Comparison of ENCODE assay signal across 13 cellular contexts in the genomic region with DNA sequence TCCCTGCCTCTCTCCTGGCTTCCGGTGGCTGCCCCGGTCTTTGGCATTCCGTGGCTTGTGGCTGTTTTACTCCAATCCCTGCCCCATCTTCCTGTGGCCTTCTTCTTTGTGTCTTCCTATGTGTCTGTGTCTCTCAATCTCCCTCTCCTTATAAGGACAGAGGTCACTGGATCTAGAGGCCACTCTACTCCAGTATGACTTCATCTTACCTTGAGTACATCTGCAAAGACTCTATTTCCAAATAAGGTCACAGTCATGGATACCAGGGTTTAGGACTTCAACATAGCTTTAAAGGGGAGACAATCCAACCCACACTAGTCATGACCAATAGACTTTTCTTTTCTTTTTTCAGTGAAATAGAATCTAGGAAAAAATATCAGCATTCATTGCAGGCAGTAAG.
DNase-seq lines count a peak whose midpoint lies in the region; ATAC-seq, FAIRE-seq and TF ChIP-seq lines count a peak whose summit lies in the region.
"Had no signal": no experiment of that assay in that cellular context is flagged by ENCODE, and none has a peak within 500 bp of the region (broad histone marks: within the 10 kb centered on the region; RNA-seq: fewer than 3 reads in every experiment).

No MANE protein-coding gene starts in this region.

- TF ChIP-seq CTCF in HFFc6 (IDR thresholded peaks at IDR 0.05) (no peak), WTC11 (IDR thresholded peaks at IDR 0.05) (no peak)

- no peaks in the 10 kb centered on the region for H3K9me3 Mint-ChIP-seq in HFFc6
- H3K9me3 Mint-ChIP-seq in WTC11: no peaks in the 10 kb centered on the region

- H3K27ac Mint-ChIP-seq in HFFc6: no peak overlapping the region
- 0 out of 2 replicates have a peak overlapping the region, but pooled peaks have one; percentile 58 for H3K27ac Mint-ChIP-seq in WTC11

- H3K4me3 Mint-ChIP-seq in HFFc6: no peak overlapping the region
- no peak overlapping the region for H3K4me3 Mint-ChIP-seq in WTC11

- POLR2A ChIA-PET in WTC11 (lab: Charles Lee): no interaction called here

- H3K4me1 Mint-ChIP-seq in HFFc6 (ENCODE audit: low read depth): peaks cover 10% of the 10 kb centered on the region
- H3K4me1 Mint-ChIP-seq in WTC11: peaks cover 30% of the 10 kb centered on the region

- CTCF ChIA-PET in WTC11 (lab: Charles Lee): no interaction called here

- ATAC-seq in WTC11: no peak
- ATAC-seq in HG02763 (IDR thresholded peaks at IDR 0.05; ENCODE audit: unreplicated experiment): no peak
- ATAC-seq in HG03439 (IDR thresholded peaks at IDR 0.05; ENCODE audit: unreplicated experiment): no peak
- ATAC-seq: HCT116 had no signal

- H3K27me3 Mint-ChIP-seq in HFFc6 (ENCODE audit: insufficient read depth) (peaks cover 5% of the 10 kb centered on the region), WTC11 (ENCODE audit: low read depth) (no peaks in the 10 kb centered on the region)

- no peak for FAIRE-seq in HTR-8/SVneo (lab: Jason Lieb, UNC)

- DNase-seq in HFFc6: peak; percentile 5
- DNase-seq in WTC11 (ENCODE audit: low spot score): no peak
- peak; percentile 7 for DNase-seq in glomerular visceral epithelial cell (ENCODE audit: extremely low spot score)
- peak; percentile 39 for DNase-seq in renal cortical epithelial cell (ENCODE audit: low read depth)
- no peak for DNase-seq in HTR-8/SVneo (ENCODE audit: insufficient read length, low spot score)
- DNase-seq: C1 segment of cervical spinal cord, NCI-H1417, NCI-H1930, NCI-H524, SW 1271 had no signal

- H3K36me3 Mint-ChIP-seq in HFFc6 (ENCODE audit: low read depth) (no peaks in the 10 kb centered on the region), WTC11 (peaks cover 3% of the 10 kb centered on the region; the same call in 1 of the 2 replicates)

TF ChIP-seq in WTC11, 78 proteins besides CTCF, POLR2A, EP300 and RAD21:
- TF ChIP-seq ZNF138 (CRISPR knock-in tag; conservative IDR thresholded peaks at IDR 0.05): no peak
- TF ChIP-seq ZBTB21 (CRISPR knock-in tag; IDR thresholded peaks at IDR 0.05; ENCODE audit: borderline replicate concordance): no peak
- no peak for TF ChIP-seq TEAD4 (CRISPR knock-in tag; IDR thresholded peaks at IDR 0.05)
- no peak for TF ChIP-seq KAT7 (CRISPR knock-in tag; IDR thresholded peaks at IDR 0.05; ENCODE audit: borderline replicate concordance)
- TF ChIP-seq, protein P1, sequence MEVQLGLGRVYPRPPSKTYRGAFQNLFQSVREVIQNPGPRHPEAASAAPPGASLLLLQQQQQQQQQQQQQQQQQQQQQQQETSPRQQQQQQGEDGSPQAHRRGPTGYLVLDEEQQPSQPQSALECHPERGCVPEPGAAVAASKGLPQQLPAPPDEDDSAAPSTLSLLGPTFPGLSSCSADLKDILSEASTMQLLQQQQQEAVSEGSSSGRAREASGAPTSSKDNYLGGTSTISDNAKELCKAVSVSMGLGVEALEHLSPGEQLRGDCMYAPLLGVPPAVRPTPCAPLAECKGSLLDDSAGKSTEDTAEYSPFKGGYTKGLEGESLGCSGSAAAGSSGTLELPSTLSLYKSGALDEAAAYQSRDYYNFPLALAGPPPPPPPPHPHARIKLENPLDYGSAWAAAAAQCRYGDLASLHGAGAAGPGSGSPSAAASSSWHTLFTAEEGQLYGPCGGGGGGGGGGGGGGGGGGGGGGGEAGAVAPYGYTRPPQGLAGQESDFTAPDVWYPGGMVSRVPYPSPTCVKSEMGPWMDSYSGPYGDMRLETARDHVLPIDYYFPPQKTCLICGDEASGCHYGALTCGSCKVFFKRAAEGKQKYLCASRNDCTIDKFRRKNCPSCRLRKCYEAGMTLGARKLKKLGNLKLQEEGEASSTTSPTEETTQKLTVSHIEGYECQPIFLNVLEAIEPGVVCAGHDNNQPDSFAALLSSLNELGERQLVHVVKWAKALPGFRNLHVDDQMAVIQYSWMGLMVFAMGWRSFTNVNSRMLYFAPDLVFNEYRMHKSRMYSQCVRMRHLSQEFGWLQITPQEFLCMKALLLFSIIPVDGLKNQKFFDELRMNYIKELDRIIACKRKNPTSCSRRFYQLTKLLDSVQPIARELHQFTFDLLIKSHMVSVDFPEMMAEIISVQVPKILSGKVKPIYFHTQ (CRISPR knock-in tag; IDR thresholded peaks at IDR 0.05): no peak

Comparison
In these comparisons a context has a peak if more than half of its experiments do, and no peak if none do; other contexts are left out.
1. DNase-seq: peak in HFFc6 (single experiment), glomerular visceral epithelial cell (single experiment) and renal cortical epithelial cell (single experiment); none in WTC11 (single experiment) and HTR-8/SVneo (single experiment).